ENCODE assay signal across 18 cellular contexts in genomic region chr19:45860359-45861259, GRCh38. TPM values are rescaled to one million over a fixed set of nuclear protein-coding genes. Genes with fewer than 3 reads are reported as not detected.
A peak's percentile ranks its signal among the peaks of the same experiment; 100 is the strongest.
DNase-seq lines count a peak whose midpoint lies in the region; ATAC-seq, FAIRE-seq and TF ChIP-seq lines count a peak whose summit lies in the region.
"Had no signal": no experiment of that assay in that cellular context is flagged by ENCODE, and none has a peak within 500 bp of the region (broad histone marks: within the 10 kb centered on the region; RNA-seq: fewer than 3 reads in every experiment).

No MANE protein-coding gene starts in this region.

- no peak for ATAC-seq in activated CD4-positive, alpha-beta T cell treated with anti-CD3 and anti-CD28 coated beads for 36 hours
- ATAC-seq in GM12878 (no peak), HG03457 (IDR thresholded peaks at IDR 0.05; ENCODE audit: unreplicated experiment) (no peak)
- ATAC-seq: esophagus mucosa, pancreas had no signal

- SMC1A ChIA-PET in GM12878 (lab: Charles Lee; ENCODE audit: uncharacterized antibody, unreplicated experiment): interaction anchor here (0.7 to 1.2 kb wide), 2 partner anchors 44 to 135 kb away, joined by 3 read pairs; partner anchors contain the start of gene CCDC61

- FAIRE-seq in GM12878 (lab: Jason Lieb, UNC) (no peak), HTR-8/SVneo (lab: Jason Lieb, UNC) (no peak)
- FAIRE-seq: A204.1, pancreas had no signal

- RAD21 ChIA-PET in GM12878 (lab: Charles Lee; ENCODE audit: unreplicated experiment): interaction anchor here (1.0 to 1.4 kb wide), 5 partner anchors 19 to 156 kb away, joined by 3 to 6 read pairs (median 4); partner anchors contain the start of genes DMWD and SIX5

- H3K9me3 Mint-ChIP-seq in activated CD4-positive, alpha-beta T cell treated with anti-CD3 and anti-CD28 coated beads for 36 hours (ENCODE audit: low read depth): no peaks in the 10 kb centered on the region
- H3K9me3 Mint-ChIP-seq in nephron progenitor cell: no peaks in the 10 kb centered on the region

- peak overlapping the region; percentile 40; the same call in 1 of the 2 replicates for H3K27ac ChIP-seq in Karpas-422 (ENCODE audit: low read length)
- peak overlapping the region; percentile 8; the same call in 1 of the 2 replicates for H3K27ac ChIP-seq in GM12878 (ENCODE audit: control insufficient read depth, insufficient read depth)
- H3K27ac ChIP-seq in osteoblast (ENCODE audit: low read depth, low read length): no peak overlapping the region
- H3K27ac ChIP-seq: pancreas, WERI-Rb-1 had no signal

- no peak for DNase-seq in activated CD4-positive, alpha-beta T cell treated with anti-CD3 and anti-CD28 coated beads for 36 hours
- no peak for DNase-seq in activated CD4-positive, alpha-beta T cell treated with anti-CD3 and anti-CD28 coated beads, Interleukin-2, amount 50 U/mL, for 1 hour
- no peak for DNase-seq in Karpas-422
- DNase-seq in GM12878 (ENCODE audit: low read depth, low spot score): no peak
- no peak for DNase-seq in nephron progenitor cell
- DNase-seq in HTR-8/SVneo (ENCODE audit: insufficient read length, low spot score): no peak
- DNase-seq in osteoblast (ENCODE audit: insufficient read length, low spot score, missing footprints): no peak
- DNase-seq: cerebellar nuclear complex, NCI-H1436 treated with DMSO at 0.1 percent for 48 hours, NCI-H524 treated with DMSO at 0.1 percent for 48 hours, SHP77 treated with DMSO at 0.1 percent for 48 hours, transverse colon, WERI-Rb-1 had no signal

- TF ChIP-seq RAD21 in GM12878 (IDR thresholded peaks at IDR 0.05; ENCODE audit: insufficient read depth, low read depth, low read length): no peak

- peak overlapping the region; percentile 72 for H3K27ac Mint-ChIP-seq in activated CD4-positive, alpha-beta T cell treated with anti-CD3 and anti-CD28 coated beads for 36 hours
- no peak overlapping the region for H3K27ac Mint-ChIP-seq in nephron progenitor cell

- TF ChIP-seq POLR2A in GM12878 (IDR thresholded peaks at IDR 0.05; ENCODE audit: low read depth, low read length): no peak

- H3K36me3 ChIP-seq in Karpas-422 (ENCODE audit: insufficient read depth, low read length) (peaks cover 5% of the 10 kb centered on the region; the same call in 1 of the 2 replicates), GM12878 (ENCODE audit: control insufficient read depth in 2 of 2, insufficient read depth in 2 of 2, low read length in 1 of 2) (peaks cover 0 to 11% of the 10 kb centered on the region in 2 experiments; a peak in 1 of 4 replicates), osteoblast (ENCODE audit: insufficient read depth, low read length) (peaks cover 23% of the 10 kb centered on the region)
- H3K36me3 ChIP-seq: pancreas had no signal

- no peak for TF ChIP-seq EP300 in GM12878 (IDR thresholded peaks at IDR 0.05; ENCODE audit: borderline replicate concordance in 1 of 2, control insufficient read depth in 1 of 2, low read depth in 2 of 2, low read length in 2 of 2)

- peaks cover 14% of the 10 kb centered on the region for H3K27me3 Mint-ChIP-seq in activated CD4-positive, alpha-beta T cell treated with anti-CD3 and anti-CD28 coated beads for 36 hours
- H3K27me3 Mint-ChIP-seq in nephron progenitor cell (ENCODE audit: low read depth, poor library complexity): peaks cover 30% of the 10 kb centered on the region

- in situ Hi-C loops in GM12878 (cut with MboI): no loop called here

- H2AFZ ChIP-seq in Karpas-422 (ENCODE audit: low read length) (no peak overlapping the region), GM12878 (ENCODE audit: control insufficient read depth, low read depth, low read length) (no peak overlapping the region), osteoblast (ENCODE audit: low read length) (no peak overlapping the region)

- H3K4me1 ChIP-seq in Karpas-422 (ENCODE audit: low read length) (peaks cover 27% of the 10 kb centered on the region), GM12878 (ENCODE audit: control insufficient read depth, insufficient read depth, low read length) (peaks cover 5% of the 10 kb centered on the region), osteoblast (ENCODE audit: insufficient read depth, low read length) (peaks cover 7% of the 10 kb centered on the region)

- H3K9me2 ChIP-seq in Karpas-422 (replicated peaks; ENCODE audit: insufficient read depth, low read length): no peaks in the 10 kb centered on the region

- no peak for TF ChIP-seq CTCF in GM12878 (IDR thresholded peaks at IDR 0.05 in 2 of 3, conservative IDR thresholded peaks at IDR 0.05 in 1 of 3; ENCODE audit: control insufficient read depth in 2 of 3, extremely low read depth in 1 of 3, insufficient read depth in 1 of 3, low read depth in 3 of 3, low read length in 3 of 3)
- no peak for TF ChIP-seq CTCF in nephron progenitor cell (IDR thresholded peaks at IDR 0.05)
- TF ChIP-seq CTCF in osteoblast (IDR thresholded peaks at IDR 0.05; ENCODE audit: extremely low read depth, low read depth, low read length): no peak

- H3K9ac ChIP-seq in Karpas-422 (ENCODE audit: low read length): peak overlapping the region; percentile 21; the same call in 1 of the 2 replicates
- peak overlapping the region; percentile 25; the same call in 1 of the 2 replicates for H3K9ac ChIP-seq in GM12878 (ENCODE audit: control insufficient read depth, insufficient read depth, low read length)

- H3K79me2 ChIP-seq in Karpas-422 (ENCODE audit: low read length) (peaks cover 53% of the 10 kb centered on the region), GM12878 (ENCODE audit: control insufficient read depth, insufficient read depth, low read length) (peaks cover 31% of the 10 kb centered on the region), osteoblast (ENCODE audit: insufficient read depth, low read length) (peaks cover 64% of the 10 kb centered on the region)

- peak overlapping the region; percentile 87 for H3K4me3 Mint-ChIP-seq in activated CD4-positive, alpha-beta T cell treated with anti-CD3 and anti-CD28 coated beads for 36 hours
- peak overlapping the region; percentile 97 for H3K4me3 Mint-ChIP-seq in nephron progenitor cell

- H3K4me2 ChIP-seq in Karpas-422 (ENCODE audit: low read depth, low read length, poor library complexity, severe bottlenecking) (peak overlapping the region; percentile 90), GM12878 (ENCODE audit: control insufficient read depth, insufficient read depth) (peak overlapping the region; percentile 10; the same call in 1 of the 2 replicates), osteoblast (ENCODE audit: insufficient read depth, low read length) (no peak overlapping the region)

- H3K4me3 ChIP-seq in Karpas-422 (ENCODE audit: low read length) (peak overlapping the region; percentile 83; the same call in 1 of the 2 replicates), GM12878 (peak overlapping the region; percentile 97), osteoblast (ENCODE audit: insufficient read depth, low read length) (no peak overlapping the region)
- H3K4me3 ChIP-seq: pancreas, transverse colon had no signal

- BruUV-seq in GM12878 (replicated peaks; lab: Mats Ljungman, UMichigan): no TSS peak

- H4K20me1 ChIP-seq in Karpas-422 (ENCODE audit: insufficient read depth, low read depth, low read length) (no peaks in the 10 kb centered on the region), GM12878 (ENCODE audit: control insufficient read depth, insufficient read depth) (no peaks in the 10 kb centered on the region), osteoblast (ENCODE audit: insufficient read depth, low read length) (peaks cover 7% of the 10 kb centered on the region)

- CTCF ChIA-PET in activated CD4-positive, alpha-beta T cell treated with anti-CD3 and anti-CD28 coated beads for 36 hours (lab: Charles Lee): interaction anchor here (0.6 to 6.6 kb wide), 3 partner anchors 24 to 124 kb away, joined by 3 to 84 read pairs (median 5); partner anchors contain the start of gene IRF2BP1
- CTCF ChIA-PET in GM12878 (lab: Yijun Ruan, JAX): interaction anchor here (0.6 to 9.2 kb wide), 4 partner anchors 23 to 797 kb away, joined by 3 to 194 read pairs (median 5); partner anchors contain the start of genes IRF2BP1 and QPCTL

- H3K27me3 ChIP-seq in Karpas-422 (ENCODE audit: low read length) (peaks cover 3% of the 10 kb centered on the region; the same call in 1 of the 2 replicates), GM12878 (replicated peaks in 1 of 2; ENCODE audit: control insufficient read depth in 2 of 2, insufficient read depth in 2 of 2, low read length in 1 of 2) (peaks cover 0 to 6% of the 10 kb centered on the region in 2 experiments; a peak in 2 of 4 replicates), osteoblast (ENCODE audit: insufficient read depth, low read length) (peaks cover 24% of the 10 kb centered on the region)
- H3K27me3 ChIP-seq: pancreas had no signal

- H3K9me3 ChIP-seq in Karpas-422 (ENCODE audit: low read length) (no peaks in the 10 kb centered on the region), GM12878 (replicated peaks; ENCODE audit: control insufficient read depth, insufficient read depth, low read length) (no peaks in the 10 kb centered on the region), osteoblast (ENCODE audit: low read depth, low read length) (no peaks in the 10 kb centered on the region)
- H3K9me3 ChIP-seq: pancreas, transverse colon had no signal

- POLR2A ChIA-PET in activated CD4-positive, alpha-beta T cell treated with anti-CD3 and anti-CD28 coated beads for 36 hours (lab: Charles Lee): interaction anchor here (0.6 to 1.1 kb wide), 3 partner anchors 25 to 464 kb away, joined by 3 read pairs; partner anchors contain the start of gene IRF2BP1
- POLR2A ChIA-PET in GM12878 (lab: Charles Lee): interaction anchor here (0.6 to 8.2 kb wide), 4 partner anchors 22 to 56 kb away, joined by 3 to 178 read pairs (median 4); partner anchors contain the start of genes IRF2BP1 and MYPOP

- 89% methylated on average over 15 of the region's 15 CpGs for WGBS in GM12878 (ENCODE audit: insufficient coverage, insufficient replicate concordance, low lambda C conversion rate, missing lambda C conversion rate)

- H3K4me1 Mint-ChIP-seq in activated CD4-positive, alpha-beta T cell treated with anti-CD3 and anti-CD28 coated beads for 36 hours: peaks cover 31% of the 10 kb centered on the region
- H3K4me1 Mint-ChIP-seq in nephron progenitor cell: peaks cover 30% of the 10 kb centered on the region

- H3K36me3 Mint-ChIP-seq in activated CD4-positive, alpha-beta T cell treated with anti-CD3 and anti-CD28 coated beads for 36 hours (ENCODE audit: low read depth): peaks cover 15% of the 10 kb centered on the region
- peaks cover 30% of the 10 kb centered on the region for H3K36me3 Mint-ChIP-seq in nephron progenitor cell (ENCODE audit: low read depth)

- intact Hi-C loops in activated CD4-positive, alpha-beta T cell treated with anti-CD3 and anti-CD28 coated beads for 36 hours (cut with DNase I, micrococcal nuclease): loop anchor here (5.0 kb wide), 3 partner anchors 68 to 487 kb away; partner anchors contain the start of genes DMWD (in 1 of the 2) and PPP5C (in 1 of the 2)
- intact Hi-C loops in GM12878 (cut with micrococcal nuclease; ENCODE audit: unreplicated experiment): no loop called here

RNA-seq across cellular contexts. Expression of gene SYMPK, which starts 2.3 kb away (rescaled TPM):
- total RNA-seq in activated CD4-positive, alpha-beta T cell treated with anti-CD3 and anti-CD28 coated beads for 36 hours: 100 to 1,000 TPM; 108 to 128 TPM
- 28.3 and 75.2 TPM in 2 replicates for total RNA-seq in Karpas-422 (2014; rRNA removed; shearing (Covaris generic); ENCODE audit: low replicate concordance)
- 125 and 148 TPM in 2 replicates for total RNA-seq in GM12878 (2013; cell fraction: nucleolus; rRNA removed)
- 41.3 and 51.1 TPM in 2 replicates for total RNA-seq in GM12878 (2014; rRNA removed)
- 30.3 and 33.9 TPM in 2 replicates for total RNA-seq in GM12878 (2014; rRNA removed; fragmentation: Illumina TruSeq; extraction: Trizol)
- 107 and 109 TPM in 2 replicates for total RNA-seq in GM12878 (2021)
- 39.2 TPM for polyA plus RNA-seq in GM12878 (2011; ENCODE audit: low read depth)
- 65.6 and 105 TPM in 2 replicates for polyA plus RNA-seq in GM12878 (2011; rRNA removed)
- 89.6 and 90.4 TPM in 2 replicates for polyA plus RNA-seq in GM12878 (2011; cell fraction: cytosol; rRNA removed)
- 259 and 261 TPM in 2 replicates for polyA plus RNA-seq in GM12878 (2011; cell fraction: nucleus; rRNA removed)
- polyA plus RNA-seq in GM12878 (2012): 59.8 and 68.6 TPM in 2 replicates
- polyA plus RNA-seq in GM12878 (2014; fragmentation: Illumina TruSeq; extraction: Trizol): 46.5 and 72.4 TPM in 2 replicates
- under 1 TPM; 0.49 to 0.79 TPM for polyA plus RNA-seq in GM12878 (2014; fragmentation: Nextera tagmentation; extraction: Ambion mirVana)
- 88.0 and 99.6 TPM in 2 replicates for polyA plus RNA-seq in GM12878 (2014; rRNA removed)
- polyA plus RNA-seq in GM12878 (2016; fragmentation: Nextera tagmentation; extraction: Ambion mirVana): 10 to 100 TPM; 30.4 to 30.8 TPM
- 126 and 141 TPM in 2 replicates for polyA minus RNA-seq in GM12878 (2011; rRNA and poly(A)+ RNA removed)
- 41.4 and 56.8 TPM in 2 replicates for polyA minus RNA-seq in GM12878 (2011; cell fraction: cytosol; rRNA and poly(A)+ RNA removed)
- 34.8 and 61.6 TPM in 2 replicates for polyA minus RNA-seq in GM12878 (2011; cell fraction: nucleus; rRNA and poly(A)+ RNA removed)
- total RNA-seq in osteoblast: 30.6 and 42.0 TPM in 2 replicates

RNA-seq across cellular contexts. Expression of gene FOXA3, which starts 3.5 kb away (rescaled TPM):
- total RNA-seq in activated CD4-positive, alpha-beta T cell treated with anti-CD3 and anti-CD28 coated beads for 36 hours: under 1 TPM; 0.40 to 0.62 TPM
- total RNA-seq in Karpas-422 (2014; rRNA removed; shearing (Covaris generic); ENCODE audit: low replicate concordance): 0.69 TPM in 1 of 2 replicates, not detected in the other
- 0.44 TPM in 1 of 2 replicates, not detected in the other for total RNA-seq in GM12878 (2013; cell fraction: nucleolus; rRNA removed)
- 0.11 TPM in 2 replicates for total RNA-seq in GM12878 (2014; rRNA removed)
- 0.09 TPM in 1 of 2 replicates, not detected in the other for total RNA-seq in GM12878 (2014; rRNA removed; fragmentation: Illumina TruSeq; extraction: Trizol)
- 0.31 TPM in 1 of 2 replicates, not detected in the other for total RNA-seq in GM12878 (2021)
- polyA plus RNA-seq in GM12878 (2011; ENCODE audit: low read depth): not detected
- polyA plus RNA-seq in GM12878 (2011; rRNA removed): 0.65 and 0.83 TPM in 2 replicates
- 0.60 and 1.1 TPM in 2 replicates for polyA plus RNA-seq in GM12878 (2011; cell fraction: cytosol; rRNA removed)
- 0.37 and 0.78 TPM in 2 replicates for polyA plus RNA-seq in GM12878 (2011; cell fraction: nucleus; rRNA removed)
- polyA plus RNA-seq in GM12878 (2012): 0.18 TPM in 1 of 2 replicates, not detected in the other
- polyA plus RNA-seq in GM12878 (2014; fragmentation: Illumina TruSeq; extraction: Trizol): not detected in 2 replicates
- under 1 TPM in 1 of 2 experiments, not detected in 1; 0.04 TPM for polyA plus RNA-seq in GM12878 (2014; fragmentation: Nextera tagmentation; extraction: Ambion mirVana)
- polyA plus RNA-seq in GM12878 (2014; rRNA removed): 0.05 TPM in 2 replicates
- polyA plus RNA-seq in GM12878 (2016; fragmentation: Nextera tagmentation; extraction: Ambion mirVana): not detected
- 0.51 and 0.93 TPM in 2 replicates for polyA minus RNA-seq in GM12878 (2011; rRNA and poly(A)+ RNA removed)
- 0.62 TPM in 1 of 2 replicates, not detected in the other for polyA minus RNA-seq in GM12878 (2011; cell fraction: cytosol; rRNA and poly(A)+ RNA removed)
- polyA minus RNA-seq in GM12878 (2011; cell fraction: nucleus; rRNA and poly(A)+ RNA removed): 0.67 TPM in 1 of 2 replicates, not detected in the other
- total RNA-seq in osteoblast: not detected in 2 replicates
- total RNA-seq: esophagus mucosa had no signal

RNA-seq across cellular contexts. Expression of gene IRF2BP1, which starts 25.3 kb away (rescaled TPM):
- total RNA-seq in activated CD4-positive, alpha-beta T cell treated with anti-CD3 and anti-CD28 coated beads for 36 hours: 10 to 100 TPM; 12.6 to 15.2 TPM
- total RNA-seq in Karpas-422 (2014; rRNA removed; shearing (Covaris generic); ENCODE audit: low replicate concordance): 21.1 and 65.1 TPM in 2 replicates
- total RNA-seq in GM12878 (2013; cell fraction: nucleolus; rRNA removed): 15.6 and 16.9 TPM in 2 replicates
- total RNA-seq in GM12878 (2014; rRNA removed): 15.4 and 19.9 TPM in 2 replicates
- total RNA-seq in GM12878 (2014; rRNA removed; fragmentation: Illumina TruSeq; extraction: Trizol): 2.1 and 3.0 TPM in 2 replicates
- 23.1 and 24.4 TPM in 2 replicates for total RNA-seq in GM12878 (2021)
- 2.0 TPM for polyA plus RNA-seq in GM12878 (2011; ENCODE audit: low read depth)
- 0.76 and 1.9 TPM in 2 replicates for polyA plus RNA-seq in GM12878 (2011; rRNA removed)
- 3.1 and 6.3 TPM in 2 replicates for polyA plus RNA-seq in GM12878 (2011; cell fraction: cytosol; rRNA removed)
- 8.8 and 10.9 TPM in 2 replicates for polyA plus RNA-seq in GM12878 (2011; cell fraction: nucleus; rRNA removed)
- 5.4 and 7.5 TPM in 2 replicates for polyA plus RNA-seq in GM12878 (2012)
- 0.30 and 2.0 TPM in 2 replicates for polyA plus RNA-seq in GM12878 (2014; fragmentation: Illumina TruSeq; extraction: Trizol)
- polyA plus RNA-seq in GM12878 (2014; fragmentation: Nextera tagmentation; extraction: Ambion mirVana): under 1 TPM; 0.31 to 0.69 TPM
- polyA plus RNA-seq in GM12878 (2014; rRNA removed): 12.5 and 14.5 TPM in 2 replicates
- 1 to 10 TPM; 5.8 to 7.9 TPM for polyA plus RNA-seq in GM12878 (2016; fragmentation: Nextera tagmentation; extraction: Ambion mirVana)
- 2.2 and 5.3 TPM in 2 replicates for polyA minus RNA-seq in GM12878 (2011; rRNA and poly(A)+ RNA removed)
- polyA minus RNA-seq in GM12878 (2011; cell fraction: cytosol; rRNA and poly(A)+ RNA removed): 5.0 and 5.5 TPM in 2 replicates
- 10.6 and 15.7 TPM in 2 replicates for polyA minus RNA-seq in GM12878 (2011; cell fraction: nucleus; rRNA and poly(A)+ RNA removed)
- 28.6 and 35.8 TPM in 2 replicates for total RNA-seq in osteoblast

RNA-seq across cellular contexts. Expression of gene MYPOP, which starts 41.8 kb away (rescaled TPM):
- 1 to 10 TPM; 5.0 to 5.6 TPM for total RNA-seq in activated CD4-positive, alpha-beta T cell treated with anti-CD3 and anti-CD28 coated beads for 36 hours
- total RNA-seq in Karpas-422 (2014; rRNA removed; shearing (Covaris generic); ENCODE audit: low replicate concordance): 5.3 and 6.8 TPM in 2 replicates
- 4.3 and 5.0 TPM in 2 replicates for total RNA-seq in GM12878 (2013; cell fraction: nucleolus; rRNA removed)
- 1.7 and 2.1 TPM in 2 replicates for total RNA-seq in GM12878 (2014; rRNA removed)
- 1.1 and 1.2 TPM in 2 replicates for total RNA-seq in GM12878 (2014; rRNA removed; fragmentation: Illumina TruSeq; extraction: Trizol)
- 9.4 TPM in 2 replicates for total RNA-seq in GM12878 (2021)
- polyA plus RNA-seq in GM12878 (2011; ENCODE audit: low read depth): 0.52 TPM
- polyA plus RNA-seq in GM12878 (2011; rRNA removed): 0.52 and 1.1 TPM in 2 replicates
- 2.0 and 2.4 TPM in 2 replicates for polyA plus RNA-seq in GM12878 (2011; cell fraction: cytosol; rRNA removed)
- 4.4 and 5.6 TPM in 2 replicates for polyA plus RNA-seq in GM12878 (2011; cell fraction: nucleus; rRNA removed)
- 3.8 and 4.8 TPM in 2 replicates for polyA plus RNA-seq in GM12878 (2012)
- polyA plus RNA-seq in GM12878 (2014; fragmentation: Illumina TruSeq; extraction: Trizol): 0.92 and 2.3 TPM in 2 replicates
- 1 to 10 TPM in 1 of 2 experiments, under 1 TPM in 1; 0.47 to 1.7 TPM for polyA plus RNA-seq in GM12878 (2014; fragmentation: Nextera tagmentation; extraction: Ambion mirVana)
- 4.6 and 5.8 TPM in 2 replicates for polyA plus RNA-seq in GM12878 (2014; rRNA removed)
- polyA plus RNA-seq in GM12878 (2016; fragmentation: Nextera tagmentation; extraction: Ambion mirVana): 1 to 10 TPM in 1 of 2 experiments, under 1 TPM in 1; 0.70 to 1.1 TPM
- polyA minus RNA-seq in GM12878 (2011; rRNA and poly(A)+ RNA removed): 0.44 and 0.46 TPM in 2 replicates
- polyA minus RNA-seq in GM12878 (2011; cell fraction: cytosol; rRNA and poly(A)+ RNA removed): 1.2 TPM in 2 replicates
- polyA minus RNA-seq in GM12878 (2011; cell fraction: nucleus; rRNA and poly(A)+ RNA removed): 1.2 and 2.5 TPM in 2 replicates
- 2.1 and 3.3 TPM in 2 replicates for total RNA-seq in osteoblast

RNA-seq across cellular contexts. Expression of gene RSPH6A, which starts 45.5 kb away (rescaled TPM):
- total RNA-seq in activated CD4-positive, alpha-beta T cell treated with anti-CD3 and anti-CD28 coated beads for 36 hours: under 1 TPM; 0.21 to 0.23 TPM
- total RNA-seq in Karpas-422 (2014; rRNA removed; shearing (Covaris generic); ENCODE audit: low replicate concordance): 0.25 TPM in 1 of 2 replicates, not detected in the other
- 2.9 and 4.0 TPM in 2 replicates for total RNA-seq in GM12878 (2013; cell fraction: nucleolus; rRNA removed)
- total RNA-seq in GM12878 (2014; rRNA removed) (0.06 and 0.16 TPM in 2 replicates), GM12878 (2014; rRNA removed; fragmentation: Illumina TruSeq; extraction: Trizol) (0.14 and 0.18 TPM in 2 replicates), GM12878 (2021) (0.37 and 0.41 TPM in 2 replicates), osteoblast (under 0.01 and 0.29 TPM in 2 replicates)
- polyA plus RNA-seq in GM12878 (2011; ENCODE audit: low read depth): not detected
- polyA plus RNA-seq in GM12878 (2011; rRNA removed) (0.06 TPM in 1 of 2 replicates, not detected in the other), GM12878 (2014; fragmentation: Illumina TruSeq; extraction: Trizol) (0.03 TPM in 1 of 2 replicates, not detected in the other), GM12878 (2014; fragmentation: Nextera tagmentation; extraction: Ambion mirVana) (not detected), GM12878 (2014; rRNA removed) (0.29 and 0.37 TPM in 2 replicates), GM12878 (2016; fragmentation: Nextera tagmentation; extraction: Ambion mirVana) (under 1 TPM in 1 of 2 experiments, not detected in 1; 0.25 TPM)
- polyA plus RNA-seq in GM12878 (2011; cell fraction: cytosol; rRNA removed): 0.12 and 0.13 TPM in 2 replicates
- 0.43 and 0.76 TPM in 2 replicates for polyA plus RNA-seq in GM12878 (2011; cell fraction: nucleus; rRNA removed)
- polyA plus RNA-seq in GM12878 (2012): 0.14 TPM in 1 of 2 replicates, not detected in the other
- polyA minus RNA-seq in GM12878 (2011; rRNA and poly(A)+ RNA removed): 0.15 and 0.36 TPM in 2 replicates
- polyA minus RNA-seq in GM12878 (2011; cell fraction: cytosol; rRNA and poly(A)+ RNA removed): 0.52 TPM in 1 of 2 replicates, not detected in the other
- 0.60 and 0.96 TPM in 2 replicates for polyA minus RNA-seq in GM12878 (2011; cell fraction: nucleus; rRNA and poly(A)+ RNA removed)
- total RNA-seq: lower leg skin had no signal
